Comparison of ENCODE assay signal across 1 cellular context in genomic region chr5:59596586-59597348, GRCh38.
TF ChIP-seq lines count a peak whose summit lies in the region.

No MANE protein-coding gene starts in this region.

TF ChIP-seq in SK-N-SH, 30 proteins besides CTCF, POLR2A, EP300 and RAD21 (continued from another document):
- TF ChIP-seq REST (IDR thresholded peaks at IDR 0.05; ENCODE audit: low read depth, low read length) (no peak), RXRA (IDR thresholded peaks at IDR 0.05; ENCODE audit: borderline replicate concordance, low read depth) (no peak)
